In genomic region chr10:93614101-93614825, GRCh38 we compare ENCODE assay signal across 29 cellular contexts. TPM values are rescaled to one million over a fixed set of nuclear protein-coding genes. Genes with fewer than 3 reads are reported as not detected.
"Had no signal": no experiment of that assay in that cellular context is flagged by ENCODE, and none has a peak within 500 bp of the region (broad histone marks: within the 10 kb centered on the region; RNA-seq: fewer than 3 reads in every experiment).

No MANE protein-coding gene starts in this region.

- FAIRE-seq: astrocyte, bronchial epithelial cell had no signal

- ATAC-seq: activated naive CD4-positive, alpha-beta T cell treated with anti-CD3 and anti-CD28 coated beads, Interleukin-2, amount 50 U/mL, for 72 hours; activated T-cell treated with anti-CD3 and anti-CD28 coated beads, Interleukin-2, amount 50 U/mL, for 72 hours; effector memory CD8-positive, alpha-beta T cell; foreskin keratinocyte; gastrocnemius medialis; heart left ventricle; WTC11 had no signal

- H3K4me3 ChIP-seq: coronary artery, esophagus muscularis mucosa, gastrocnemius medialis, heart left ventricle had no signal

- H3K36me3 ChIP-seq: brain microvascular endothelial cell, esophagus muscularis mucosa, gastrocnemius medialis, heart left ventricle had no signal

- H3K9me3 ChIP-seq: esophagus muscularis mucosa, gastrocnemius medialis, heart left ventricle had no signal

- H3K4me1 ChIP-seq: esophagus muscularis mucosa, foreskin keratinocyte, gastrocnemius medialis had no signal

- DNase-seq: activated CD4-positive, alpha-beta memory T cell treated with anti-CD3 and anti-CD28 coated beads, Interleukin-2, amount 10 ng/mL, durations not matched to agents 7 days and 5 days; activated CD4-positive, alpha-beta T cell treated with anti-CD3 and anti-CD28 coated beads for 1 hour; activated CD4-positive, alpha-beta T cell treated with anti-CD3 and anti-CD28 coated beads for 4 hours; activated CD4-positive, alpha-beta T cell treated with anti-CD3 and anti-CD28 coated beads, Interleukin-2, amount 10 ng/mL, durations not matched to agents 7 days and 5 days; activated CD4-positive, alpha-beta T cell treated with anti-CD3 and anti-CD28 coated beads, Interleukin-2, amount 50 U/mL, for 4 hours; activated CD8-positive, alpha-beta memory T cell treated with anti-CD3 and anti-CD28 coated beads, Interleukin-2, amount 50 U/mL, for 48 hours; activated gamma-delta T cell; activated naive CD4-positive, alpha-beta T cell; activated naive CD4-positive, alpha-beta T cell treated with anti-CD3 and anti-CD28 coated beads, Interleukin-2, amount 10 ng/mL, durations not matched to agents 7 days and 5 days; activated naive CD8-positive, alpha-beta T cell treated with anti-CD3 and anti-CD28 coated beads, Interleukin-2, amount 10 ng/mL, durations not matched to agents 7 days and 5 days; activated T-cell treated with anti-CD3 and anti-CD28 coated beads for 4 hours; activated T-cell treated with anti-CD3 and anti-CD28 coated beads, Interleukin-2, amount 50 U/mL, for 24 hours; activated T-cell treated with anti-CD3 and anti-CD28 coated beads, Interleukin-2, amount 50 U/mL, for 72 hours; anterior cingulate cortex; brain microvascular endothelial cell; effector CD4-positive, alpha-beta T cell; effector memory CD8-positive, alpha-beta T cell; erythroblast; foreskin keratinocyte; gastrocnemius medialis; glutamatergic neuron; heart left ventricle; T-helper 2 cell had no signal

- H3K27me3 ChIP-seq: brain microvascular endothelial cell, esophagus muscularis mucosa, gastrocnemius medialis, heart left ventricle had no signal

- H3K27ac ChIP-seq: brain microvascular endothelial cell, coronary artery, esophagus muscularis mucosa, foreskin keratinocyte, gastrocnemius medialis, heart left ventricle had no signal

RNA-seq across cellular contexts. Expression of gene PDE6C, which starts 1.9 kb away (rescaled TPM):
- polyA plus RNA-seq: foreskin keratinocyte, heart left ventricle had no signal

RNA-seq across cellular contexts. Expression of gene RBP4, which starts 13.2 kb away (rescaled TPM):
- polyA plus RNA-seq: foreskin keratinocyte had no signal

RNA-seq across cellular contexts. Expression of gene FFAR4, which starts 47.8 kb away (rescaled TPM):
- polyA plus RNA-seq: foreskin keratinocyte had no signal
